16 cellular contexts compared by ENCODE assay signal in genomic region chr3:53818221-53819162, GRCh38.
"Had no signal": no experiment of that assay in that cellular context is flagged by ENCODE, and none has a peak within 500 bp of the region (broad histone marks: within the 10 kb centered on the region; RNA-seq: fewer than 3 reads in every experiment).

No MANE protein-coding gene starts in this region.

- H3K4me3 Mint-ChIP-seq: activated B cell treated with CpG ODN at 0.5 μM for 24 hours; activated CD4-positive, alpha-beta T cell treated with anti-CD3 and anti-CD28 coated beads, Interleukin-2, amount 10 ng/mL, durations not matched to agents 7 days and 5 days; activated naive CD8-positive, alpha-beta T cell treated with anti-CD3 and anti-CD28 coated beads, Interleukin-2, amount 50 U/mL, for 24 hours; immature natural killer cell; memory B cell; nephron had no signal

- H3K27ac ChIP-seq: epithelial cell of prostate, left lung, upper lobe of left lung had no signal

- H3K27ac Mint-ChIP-seq: activated B cell treated with CpG ODN at 0.5 μM for 24 hours; activated CD4-positive, alpha-beta T cell treated with anti-CD3 and anti-CD28 coated beads, Interleukin-2, amount 10 ng/mL, durations not matched to agents 7 days and 5 days; activated naive CD8-positive, alpha-beta T cell treated with anti-CD3 and anti-CD28 coated beads, Interleukin-2, amount 50 U/mL, for 24 hours; immature natural killer cell; memory B cell; nephron had no signal

- H3K36me3 Mint-ChIP-seq: immature natural killer cell, memory B cell had no signal

- H3K4me1 Mint-ChIP-seq: activated B cell treated with CpG ODN at 0.5 μM for 24 hours; activated naive CD8-positive, alpha-beta T cell treated with anti-CD3 and anti-CD28 coated beads, Interleukin-2, amount 50 U/mL, for 24 hours; immature natural killer cell; memory B cell had no signal

- DNase-seq: activated B cell treated with CpG ODN at 0.5 μM for 24 hours; activated CD4-positive, alpha-beta T cell treated with anti-CD3 and anti-CD28 coated beads, Interleukin-2, amount 10 ng/mL, durations not matched to agents 7 days and 5 days; activated naive CD4-positive, alpha-beta T cell treated with Interleukin-2 at 50 U/mL for 16 hours; activated naive CD8-positive, alpha-beta T cell treated with anti-CD3 and anti-CD28 coated beads, Interleukin-2, amount 50 U/mL, for 24 hours; central memory CD4-positive, alpha-beta T cell; effector memory CD4-positive, alpha-beta T cell; hypothalamus; immature natural killer cell; left lung; Right ventricle myocardium superior; SK-N-SH; stimulated activated CD4-positive, alpha-beta T cell treated with anti-CD3 and anti-CD28 coated beads, Interleukin-4, amount 100 ng/mL, for 1 hour had no signal

- H3K27me3 Mint-ChIP-seq: activated B cell treated with CpG ODN at 0.5 μM for 24 hours; activated naive CD8-positive, alpha-beta T cell treated with anti-CD3 and anti-CD28 coated beads, Interleukin-2, amount 50 U/mL, for 24 hours; memory B cell had no signal

- ATAC-seq: activated naive CD8-positive, alpha-beta T cell treated with anti-CD3 and anti-CD28 coated beads, Interleukin-2, amount 50 U/mL, for 24 hours; left lung had no signal

- H3K4me3 ChIP-seq: left lung, upper lobe of left lung had no signal

- H3K9me3 Mint-ChIP-seq: activated B cell treated with CpG ODN at 0.5 μM for 24 hours; activated CD4-positive, alpha-beta T cell treated with anti-CD3 and anti-CD28 coated beads, Interleukin-2, amount 10 ng/mL, durations not matched to agents 7 days and 5 days; activated naive CD8-positive, alpha-beta T cell treated with anti-CD3 and anti-CD28 coated beads, Interleukin-2, amount 50 U/mL, for 24 hours; immature natural killer cell; memory B cell; nephron had no signal
